8 cellular contexts compared by ENCODE assay signal in genomic region chr12:3077572-3078081, GRCh38. TPM values are rescaled to one million over a fixed set of nuclear protein-coding genes. Genes with fewer than 3 reads are reported as not detected.
DNase-seq lines count a peak whose midpoint lies in the region; ATAC-seq, FAIRE-seq and TF ChIP-seq lines count a peak whose summit lies in the region.

No MANE protein-coding gene starts in this region.

- no peak for FAIRE-seq in bronchial epithelial cell (lab: Jason Lieb, UNC)

- TF ChIP-seq CTCF in bronchial epithelial cell (IDR thresholded peaks at IDR 0.05; ENCODE audit: insufficient read depth, low read length, severe bottlenecking) = no peak
- TF ChIP-seq CTCF in lower leg skin (IDR thresholded peaks at IDR 0.05) = no peak

- H3K27me3 ChIP-seq in MG63 (no peaks in the 10 kb centered on the region), bronchial epithelial cell (ENCODE audit: control insufficient read depth, insufficient read depth, low read length) (no peaks in the 10 kb centered on the region), thymus (ENCODE audit: control insufficient read depth, insufficient read depth) (peaks cover 22% of the 10 kb centered on the region)

- H3K4me3 ChIP-seq in MG63 = peak overlapping the region; percentile 53
- H3K4me3 ChIP-seq in bronchial epithelial cell (ENCODE audit: low read depth, low read length) = peak overlapping the region; percentile 71
- peak overlapping the region; percentile 80 for H3K4me3 ChIP-seq in lower leg skin (ENCODE audit: low read depth, poor library complexity, severe bottlenecking)
- peak overlapping the region; percentile 70 for H3K4me3 ChIP-seq in thymus (ENCODE audit: low read length)

- intact Hi-C loops in lower leg skin (cut with DNase I; ENCODE audit: low total_unique reads) = loop anchor here (1.0 kb wide), 1 partner anchor 195 kb away; no protein-coding TSS in a partner anchor

- no peaks in the 10 kb centered on the region for H3K9me3 ChIP-seq in MG63
- H3K9me3 ChIP-seq in thymus (ENCODE audit: control insufficient read depth) = no peaks in the 10 kb centered on the region

- peak overlapping the region; percentile 31 for H3K27ac ChIP-seq in thymus (ENCODE audit: low read depth)

- DNase-seq in EH (ENCODE audit: low read depth) = peak; percentile 26
- DNase-seq in MG63 = peak; percentile 36
- no peak for DNase-seq in bronchial epithelial cell (ENCODE audit: low read depth)
- no peak for DNase-seq in lower leg skin (ENCODE audit: low spot score in 2 of 2)
- no peak for DNase-seq in HPDE6-E6E7 (ENCODE audit: extremely low spot score)
- DNase-seq in NCI-H226 = no peak

- WGBS in lower leg skin, 2 donors = 0 to 1% methylated on average over 12 to 30 of the region's 32 CpGs
- 2% methylated on average over 32 of the region's 32 CpGs for WGBS in thymus

- peaks cover 8% of the 10 kb centered on the region for H3K4me1 ChIP-seq in thymus (ENCODE audit: control insufficient read depth, insufficient read depth, low read length)

- no peak for ATAC-seq in HG02588 (IDR thresholded peaks at IDR 0.05; ENCODE audit: unreplicated experiment)

- no peaks in the 10 kb centered on the region for H3K36me3 ChIP-seq in MG63
- H3K36me3 ChIP-seq in bronchial epithelial cell (ENCODE audit: control insufficient read depth, insufficient read depth, low read length) = no peaks in the 10 kb centered on the region
- no peaks in the 10 kb centered on the region for H3K36me3 ChIP-seq in thymus (ENCODE audit: control insufficient read depth, insufficient read depth)

- no peak for TF ChIP-seq POLR2A in lower leg skin (IDR thresholded peaks at IDR 0.05)

RNA-seq across cellular contexts. Expression of gene TSPAN9, which starts 0.4 kb away (rescaled TPM):
- 25.8 and 31.0 TPM in 2 replicates for total RNA-seq in MG63 (2014; rRNA removed; shearing (Covaris generic); ENCODE audit: low replicate concordance)
- total RNA-seq in bronchial epithelial cell (5.0 and 9.0 TPM in 2 replicates), lower leg skin (10 to 100 TPM; 27.9 to 49.1 (median 42.0) TPM)
- 10.2 TPM for polyA plus RNA-seq in thymus

Comparison
In these comparisons a context has a peak if more than half of its experiments do, and no peak if none do; other contexts are left out.
1. DNase-seq: peak in EH (single experiment) and MG63 (single experiment); none in bronchial epithelial cell (single experiment), lower leg skin (0 of 2), HPDE6-E6E7 (single experiment) and NCI-H226 (single experiment).
2. Peak in every context shown above with its lines, with median percentiles within 50 percentile points of each other: H3K4me3 ChIP-seq.